In the genomic region with DNA sequence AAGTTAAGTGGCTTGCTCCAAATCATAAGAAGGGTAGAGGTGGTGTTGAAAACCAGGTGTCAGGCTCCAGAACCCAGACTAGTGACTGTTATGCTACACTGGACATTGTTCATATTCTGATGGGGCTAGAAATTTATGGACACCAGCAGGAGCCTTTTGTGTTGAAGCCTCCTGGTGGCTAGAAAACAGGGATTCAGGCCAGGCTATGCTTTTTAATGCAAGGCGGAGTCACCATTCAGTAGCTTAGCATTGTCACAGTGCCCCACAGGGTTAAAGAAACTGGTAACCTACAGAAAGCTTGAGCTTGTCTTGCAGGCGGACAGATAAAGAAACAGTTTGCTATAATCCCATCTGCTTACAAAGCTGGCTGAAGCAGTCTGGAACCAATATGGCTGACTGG, we compare ENCODE assay signal across 18 cellular contexts. TPM values are rescaled to one million over a fixed set of nuclear protein-coding genes. Genes with fewer than 3 reads are reported as not detected.
DNase-seq lines count a peak whose midpoint lies in the region; ATAC-seq and TF ChIP-seq lines count a peak whose summit lies in the region.
"Had no signal": no experiment of that assay in that cellular context is flagged by ENCODE, and none has a peak within 500 bp of the region (broad histone marks: within the 10 kb centered on the region; RNA-seq: fewer than 3 reads in every experiment).

No MANE protein-coding gene starts in this region.

- in situ Hi-C loops in GM13976 (cut with MboI; ENCODE audit: low sequenced_read_pairs, unreplicated experiment): no loop called here

- DNase-seq in cardiac muscle cell (ENCODE audit: low read depth in 1 of 2, low spot score in 1 of 2) (no peak), right cardiac atrium (no peak), NCI-H69 (lab: John Stamatoyannopoulos, UW) (peak; percentile 96), epithelial cell of proximal tubule (ENCODE audit: low read depth) (no peak), type B pancreatic cell (ENCODE audit: extremely low spot score, unreplicated experiment) (no peak), NK-92 (lab: John Stamatoyannopoulos, UW; ENCODE audit: unreplicated experiment) (no peak), GM13976 (ENCODE audit: low spot score) (no peak), foreskin keratinocyte (no peak)
- DNase-seq: activated CD4-positive, alpha-beta T cell treated with anti-CD3 and anti-CD28 coated beads, Interleukin-2, amount 10 ng/mL, durations not matched to agents 24 days and 14 days; activated naive CD4-positive, alpha-beta T cell treated with anti-CD3 and anti-CD28 coated beads, Interleukin-2, amount 10 ng/mL, durations not matched to agents 7 days and 5 days; IMR-90; MV-4-11; NCI-H226; substantia nigra had no signal

- ATAC-seq in right cardiac atrium (no peak), foreskin keratinocyte (no peak)
- ATAC-seq: sciatic nerve had no signal

- no peak overlapping the region for H3K4me3 ChIP-seq in cardiac muscle cell
- H3K4me3 ChIP-seq in right cardiac atrium (ENCODE audit: low read length): no peak overlapping the region
- no peak overlapping the region for H3K4me3 ChIP-seq in epithelial cell of proximal tubule (ENCODE audit: low read depth, low read length)
- H3K4me3 ChIP-seq: esophagus muscularis mucosa, SJSA1 had no signal

- H3K9me3 Mint-ChIP-seq in type B pancreatic cell: no peaks in the 10 kb centered on the region
- H3K9me3 Mint-ChIP-seq: activated CD4-positive, alpha-beta T cell treated with anti-CD3 and anti-CD28 coated beads, Interleukin-2, amount 10 ng/mL, durations not matched to agents 24 days and 14 days; activated naive CD4-positive, alpha-beta T cell treated with anti-CD3 and anti-CD28 coated beads, Interleukin-2, amount 10 ng/mL, durations not matched to agents 7 days and 5 days; dendritic cell treated with granulocyte-macrophage colony-stimulating factor and Interleukin-4, amounts not matched to agents 40 ng/mL and 50 ng/mL, for 4 days had no signal

- H3K27ac ChIP-seq in cardiac muscle cell (no peak overlapping the region), right cardiac atrium (ENCODE audit: low read length) (no peak overlapping the region), foreskin keratinocyte (no peak overlapping the region)
- H3K27ac ChIP-seq: esophagus muscularis mucosa, SJSA1 had no signal

- 93% methylated on average over 2 of the region's 2 CpGs for WGBS in right cardiac atrium

- H3K4me1 Mint-ChIP-seq in type B pancreatic cell (ENCODE audit: unreplicated experiment): peaks cover 10% of the 10 kb centered on the region
- H3K4me1 Mint-ChIP-seq: activated CD4-positive, alpha-beta T cell treated with anti-CD3 and anti-CD28 coated beads, Interleukin-2, amount 10 ng/mL, durations not matched to agents 24 days and 14 days; activated naive CD4-positive, alpha-beta T cell treated with anti-CD3 and anti-CD28 coated beads, Interleukin-2, amount 10 ng/mL, durations not matched to agents 7 days and 5 days had no signal

- H3K27me3 ChIP-seq in cardiac muscle cell (no peaks in the 10 kb centered on the region), right cardiac atrium (ENCODE audit: control insufficient read depth, insufficient read depth) (no peaks in the 10 kb centered on the region), foreskin keratinocyte (peaks cover 8% of the 10 kb centered on the region)
- H3K27me3 ChIP-seq: esophagus muscularis mucosa, SJSA1 had no signal

- H3K4me1 ChIP-seq in cardiac muscle cell (ENCODE audit: low read depth) (peaks cover 7% of the 10 kb centered on the region), right cardiac atrium (ENCODE audit: control insufficient read depth, insufficient read depth, low read length) (peaks cover 7% of the 10 kb centered on the region), foreskin keratinocyte (no peaks in the 10 kb centered on the region)

- H3K4me3 Mint-ChIP-seq in type B pancreatic cell: no peak overlapping the region
- H3K4me3 Mint-ChIP-seq: activated CD4-positive, alpha-beta T cell treated with anti-CD3 and anti-CD28 coated beads, Interleukin-2, amount 10 ng/mL, durations not matched to agents 24 days and 14 days; activated naive CD4-positive, alpha-beta T cell treated with anti-CD3 and anti-CD28 coated beads, Interleukin-2, amount 10 ng/mL, durations not matched to agents 7 days and 5 days; dendritic cell treated with granulocyte-macrophage colony-stimulating factor and Interleukin-4, amounts not matched to agents 40 ng/mL and 50 ng/mL, for 4 days had no signal

- H3K27ac Mint-ChIP-seq in type B pancreatic cell: no peak overlapping the region
- H3K27ac Mint-ChIP-seq: activated CD4-positive, alpha-beta T cell treated with anti-CD3 and anti-CD28 coated beads, Interleukin-2, amount 10 ng/mL, durations not matched to agents 24 days and 14 days; activated naive CD4-positive, alpha-beta T cell treated with anti-CD3 and anti-CD28 coated beads, Interleukin-2, amount 10 ng/mL, durations not matched to agents 7 days and 5 days; dendritic cell treated with granulocyte-macrophage colony-stimulating factor and Interleukin-4, amounts not matched to agents 40 ng/mL and 50 ng/mL, for 4 days had no signal

- intact Hi-C loops in right cardiac atrium (cut with DNase I): no loop called here

- H3K27me3 Mint-ChIP-seq in type B pancreatic cell: no peaks in the 10 kb centered on the region
- H3K27me3 Mint-ChIP-seq: activated CD4-positive, alpha-beta T cell treated with anti-CD3 and anti-CD28 coated beads, Interleukin-2, amount 10 ng/mL, durations not matched to agents 24 days and 14 days had no signal

- no peaks in the 10 kb centered on the region for H3K36me3 ChIP-seq in cardiac muscle cell
- H3K36me3 ChIP-seq: esophagus muscularis mucosa, SJSA1 had no signal

- H3K9me3 ChIP-seq in cardiac muscle cell (ENCODE audit: low read depth) (no peaks in the 10 kb centered on the region), right cardiac atrium (ENCODE audit: control insufficient read depth, low read length) (no peaks in the 10 kb centered on the region)
- H3K9me3 ChIP-seq: esophagus muscularis mucosa, SJSA1 had no signal

- no peaks in the 10 kb centered on the region for H3K36me3 Mint-ChIP-seq in type B pancreatic cell
- H3K36me3 Mint-ChIP-seq: activated naive CD4-positive, alpha-beta T cell treated with anti-CD3 and anti-CD28 coated beads, Interleukin-2, amount 10 ng/mL, durations not matched to agents 7 days and 5 days had no signal

- TF ChIP-seq CTCF in cardiac muscle cell (IDR thresholded peaks at IDR 0.05; ENCODE audit: low read depth, low read length) (peak; percentile 14), epithelial cell of proximal tubule (conservative IDR thresholded peaks at IDR 0.05; ENCODE audit: low read depth, low read length) (peak; percentile 18), type B pancreatic cell (conservative IDR thresholded peaks at IDR 0.05) (peak; percentile 58), GM13976 (IDR thresholded peaks at IDR 0.05; ENCODE audit: borderline replicate concordance, control extremely low read depth, extremely low read depth, insufficient read depth, missing control alignments) (no peak), foreskin keratinocyte (conservative IDR thresholded peaks at IDR 0.05) (no peak)

RNA-seq across cellular contexts. Expression of a gene that starts 23.0 kb away (rescaled TPM):
- total RNA-seq in cardiac muscle cell (44.4 and 60.2 TPM in 2 replicates), right cardiac atrium (10 to 100 TPM in 1 of 4 donors, 1 to 10 TPM in 3; 6.1 to 12.9 (median 6.7) TPM), epithelial cell of proximal tubule (109 and 112 TPM in 2 replicates), type B pancreatic cell (ENCODE audit: low replicate concordance) (149 and 178 TPM in 2 replicates), foreskin keratinocyte (20.3 and 25.6 TPM in 2 replicates)
- polyA plus RNA-seq in cardiac muscle cell (66.5 and 66.7 TPM in 2 replicates), right cardiac atrium (3.8 TPM), foreskin keratinocyte (15.2 and 18.1 TPM in 2 replicates)

Comparison
In these comparisons a context has a peak if more than half of its experiments do, and no peak if none do; other contexts are left out.
1. CTCF ChIP-seq: peak in cardiac muscle cell (single experiment), epithelial cell of proximal tubule (single experiment) and type B pancreatic cell (single experiment); none in GM13976 (single experiment) and foreskin keratinocyte (single experiment).